Comparison of ENCODE assay signal across 10 cellular contexts in the genomic region with DNA sequence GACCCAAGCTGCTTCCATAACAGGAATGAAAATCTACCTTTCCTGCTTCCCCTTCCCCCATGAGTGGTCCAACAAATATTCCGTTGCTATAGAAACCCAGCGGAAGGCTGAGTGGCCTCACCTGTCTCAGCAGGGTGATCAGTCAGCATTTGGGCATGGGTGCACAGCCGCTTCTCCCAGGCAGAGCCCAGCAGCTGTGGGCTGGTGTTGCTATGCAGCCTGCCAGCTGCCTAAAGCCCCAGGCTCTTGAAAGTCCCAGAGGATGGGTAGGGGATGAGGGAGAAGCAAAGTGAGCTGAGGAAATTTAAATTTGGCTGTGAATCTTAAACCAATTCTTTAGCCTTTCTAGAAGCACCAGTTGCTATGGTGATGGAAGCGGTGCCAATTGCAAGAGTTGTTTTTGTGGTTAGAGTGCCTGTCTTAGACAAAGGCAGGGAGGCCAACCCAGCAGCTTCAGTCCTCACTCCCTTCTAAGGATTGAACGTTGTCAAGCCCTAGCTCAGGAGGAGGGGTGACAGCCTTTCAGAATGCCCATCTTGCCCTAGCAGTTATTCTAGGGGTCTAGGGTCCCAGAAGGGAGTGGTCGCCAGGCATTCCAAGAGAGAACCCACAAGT.
DNase-seq lines count a peak whose midpoint lies in the region; ATAC-seq and TF ChIP-seq lines count a peak whose summit lies in the region.
"Had no signal": no experiment of that assay in that cellular context is flagged by ENCODE, and none has a peak within 500 bp of the region (broad histone marks: within the 10 kb centered on the region; RNA-seq: fewer than 3 reads in every experiment).

No MANE protein-coding gene starts in this region.

- no peaks in the 10 kb centered on the region; the same call in 1 of the 2 replicates for H3K4me1 ChIP-seq in HEK293 (ENCODE audit: control insufficient read depth, insufficient read depth, low read length)
- peaks cover 32% of the 10 kb centered on the region for H3K4me1 ChIP-seq in RWPE2 (ENCODE audit: insufficient read depth, poor library complexity, severe bottlenecking)
- peaks cover 7 to 76% (median 25%) of the 10 kb centered on the region in 3 donors for H3K4me1 ChIP-seq in esophagus squamous epithelium

- ATAC-seq in RWPE2 (ENCODE audit: low read depth): peak; percentile 26; the same call in 2 of the 3 replicates
- ATAC-seq in GM21737 (IDR thresholded peaks at IDR 0.05; ENCODE audit: unreplicated experiment): no peak
- ATAC-seq in GM18519 (IDR thresholded peaks at IDR 0.05; ENCODE audit: low FRiP score, unreplicated experiment): no peak

- peak in 3 of 4 donors; percentile 35 to 55 (median 44) for TF ChIP-seq POLR2A in esophagus squamous epithelium (IDR thresholded peaks at IDR 0.05)

- DNase-seq in RWPE2 (ENCODE audit: low spot score): no peak
- DNase-seq in esophagus squamous epithelium (lab: John Stamatoyannopoulos, UW): no peak
- DNase-seq in retinal pigment epithelial cell (ENCODE audit: low read depth): peak; percentile 2
- DNase-seq in stimulated activated CD4-positive, alpha-beta T cell treated with anti-CD3 and anti-CD28 coated beads, Interleukin-15, amount 100 ng/mL, for 24 hours: no peak
- no peak for DNase-seq in GOT3 (lab: John Stamatoyannopoulos, UW)
- DNase-seq: NCI-H1436 treated with DMSO at 0.1 percent for 48 hours, SW 1271 had no signal

- WGBS in esophagus squamous epithelium, 2 donors: 33 to 38% methylated on average over 4 to 5 of the region's 6 CpGs

- H3K4me3 ChIP-seq in HEK293 (ENCODE audit: low read depth, low read length): no peak overlapping the region
- no peak overlapping the region for H3K4me3 ChIP-seq in RWPE2 (ENCODE audit: severe bottlenecking)
- H3K4me3 ChIP-seq in esophagus squamous epithelium: no peak overlapping the region
- H3K4me3 ChIP-seq in retinal pigment epithelial cell (ENCODE audit: low read length): no peak overlapping the region

- TF ChIP-seq CTCF in HEK293 (tag by site-specific recombination; IDR thresholded peaks at IDR 0.05): no peak
- no peak for TF ChIP-seq CTCF in RWPE2 (IDR thresholded peaks at IDR 0.05; ENCODE audit: poor library complexity, severe bottlenecking)
- no peak for TF ChIP-seq CTCF in esophagus squamous epithelium (IDR thresholded peaks at IDR 0.05)
- TF ChIP-seq CTCF in retinal pigment epithelial cell (conservative IDR thresholded peaks at IDR 0.05; ENCODE audit: low read depth, low read length): no peak

- H3K9me3 ChIP-seq in HEK293 (ENCODE audit: control insufficient read depth, insufficient read depth, low read depth, low read length): no peaks in the 10 kb centered on the region
- H3K9me3 ChIP-seq in RWPE2 (ENCODE audit: severe bottlenecking): no peaks in the 10 kb centered on the region
- H3K9me3 ChIP-seq in esophagus squamous epithelium: no peaks in the 10 kb centered on the region

- H3K36me3 ChIP-seq in HEK293 (ENCODE audit: control insufficient read depth in 2 of 2, insufficient read depth in 1 of 2, low read length in 2 of 2) (no peaks in the 10 kb centered on the region), RWPE2 (ENCODE audit: low read depth) (no peaks in the 10 kb centered on the region), esophagus squamous epithelium (no peaks in the 10 kb centered on the region)

- intact Hi-C loops in esophagus squamous epithelium (cut with DNase I): loop anchor here (5.0 kb wide), 1 partner anchor 43 kb away; no protein-coding TSS in a partner anchor

- POLR2A ChIA-PET in HEK293 (lab: Yijun Ruan, JAX): no interaction called here

- H3K27ac ChIP-seq in HEK293 (ENCODE audit: extremely low read depth, low read depth, low read length) (no peak overlapping the region), RWPE2 (ENCODE audit: poor library complexity, severe bottlenecking) (peak overlapping the region; percentile 68), esophagus squamous epithelium (peak overlapping the region; percentile 88 to 97 (median 92))

- CTCF ChIA-PET in HEK293 (lab: Yijun Ruan, JAX): no interaction called here

- H3K27me3 ChIP-seq in RWPE2 (ENCODE audit: insufficient read depth, poor library complexity, severe bottlenecking) (no peaks in the 10 kb centered on the region), esophagus squamous epithelium (no peaks in the 10 kb centered on the region)

TF ChIP-seq in HEK293, 187 proteins besides CTCF, POLR2A, EP300 and RAD21:
- TF ChIP-seq, protein P1, sequence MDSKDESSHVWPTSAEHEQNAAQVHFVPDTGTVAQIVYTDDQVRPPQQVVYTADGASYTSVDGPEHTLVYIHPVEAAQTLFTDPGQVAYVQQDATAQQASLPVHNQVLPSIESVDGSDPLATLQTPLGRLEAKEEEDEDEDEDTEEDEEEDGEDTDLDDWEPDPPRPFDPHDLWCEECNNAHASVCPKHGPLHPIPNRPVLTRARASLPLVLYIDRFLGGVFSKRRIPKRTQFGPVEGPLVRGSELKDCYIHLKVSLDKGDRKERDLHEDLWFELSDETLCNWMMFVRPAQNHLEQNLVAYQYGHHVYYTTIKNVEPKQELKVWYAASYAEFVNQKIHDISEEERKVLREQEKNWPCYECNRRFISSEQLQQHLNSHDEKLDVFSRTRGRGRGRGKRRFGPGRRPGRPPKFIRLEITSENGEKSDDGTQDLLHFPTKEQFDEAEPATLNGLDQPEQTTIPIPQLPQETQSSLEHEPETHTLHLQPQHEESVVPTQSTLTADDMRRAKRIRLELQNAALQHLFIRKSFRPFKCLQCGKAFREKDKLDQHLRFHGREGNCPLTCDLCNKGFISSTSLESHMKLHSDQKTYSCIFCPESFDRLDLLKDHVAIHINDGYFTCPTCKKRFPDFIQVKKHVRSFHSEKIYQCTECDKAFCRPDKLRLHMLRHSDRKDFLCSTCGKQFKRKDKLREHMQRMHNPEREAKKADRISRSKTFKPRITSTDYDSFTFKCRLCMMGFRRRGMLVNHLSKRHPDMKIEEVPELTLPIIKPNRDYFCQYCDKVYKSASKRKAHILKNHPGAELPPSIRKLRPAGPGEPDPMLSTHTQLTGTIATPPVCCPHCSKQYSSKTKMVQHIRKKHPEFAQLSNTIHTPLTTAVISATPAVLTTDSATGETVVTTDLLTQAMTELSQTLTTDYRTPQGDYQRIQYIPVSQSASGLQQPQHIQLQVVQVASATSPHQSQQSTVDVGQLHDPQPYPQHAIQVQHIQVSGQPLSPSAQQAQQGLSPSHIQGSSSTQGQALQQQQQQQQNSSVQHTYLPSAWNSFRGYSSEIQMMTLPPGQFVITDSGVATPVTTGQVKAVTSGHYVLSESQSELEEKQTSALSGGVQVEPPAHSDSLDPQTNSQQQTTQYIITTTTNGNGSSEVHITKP (tag by site-specific recombination; IDR thresholded peaks at IDR 0.05): peak; percentile 46; the same call in 1 of the 2 replicates
- TF ChIP-seq, protein P2, sequence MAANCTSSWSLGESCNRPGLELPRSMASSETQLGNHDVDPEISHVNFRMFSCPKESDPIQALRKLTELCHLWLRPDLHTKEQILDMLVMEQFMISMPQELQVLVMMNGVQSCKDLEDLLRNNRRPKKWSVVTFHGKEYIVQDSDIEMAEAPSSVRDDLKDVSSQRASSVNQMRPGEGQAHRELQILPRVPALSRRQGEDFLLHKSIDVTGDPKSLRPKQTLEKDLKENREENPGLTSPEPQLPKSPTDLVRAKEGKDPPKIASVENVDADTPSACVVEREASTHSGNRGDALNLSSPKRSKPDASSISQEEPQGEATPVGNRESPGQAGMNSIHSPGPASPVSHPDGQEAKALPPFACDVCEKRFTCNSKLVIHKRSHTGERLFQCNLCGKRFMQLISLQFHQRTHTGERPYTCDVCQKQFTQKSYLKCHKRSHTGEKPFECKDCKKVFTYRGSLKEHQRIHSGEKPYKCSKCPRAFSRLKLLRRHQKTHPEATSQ (tag by site-specific recombination; IDR thresholded peaks at IDR 0.05): no peak
